ENCODE assay signal across 8 cellular contexts in the genomic region with DNA sequence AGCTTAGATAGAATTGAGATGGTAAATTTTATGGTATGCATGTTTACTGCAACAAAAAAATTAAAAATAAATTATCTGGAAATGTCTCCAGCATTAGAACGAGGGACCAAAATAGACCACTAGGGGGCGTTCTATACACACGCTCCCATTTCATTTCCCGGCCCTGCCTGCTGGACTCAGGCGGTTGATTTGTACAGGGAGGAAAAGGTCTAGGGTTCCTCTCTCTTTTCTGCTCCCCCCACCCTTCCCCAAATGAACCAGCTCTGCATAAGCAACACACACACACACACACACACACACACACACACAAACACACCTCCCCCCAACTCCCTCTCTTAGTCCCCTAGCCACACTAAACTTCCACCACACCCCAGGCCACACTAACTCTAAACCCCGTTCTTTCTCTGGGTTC. TPM values are rescaled to one million over a fixed set of nuclear protein-coding genes. Genes with fewer than 3 reads are reported as not detected.
DNase-seq lines count a peak whose midpoint lies in the region; ATAC-seq, FAIRE-seq and TF ChIP-seq lines count a peak whose summit lies in the region.

No MANE protein-coding gene starts in this region.

- no peaks in the 10 kb centered on the region for H3K36me3 Mint-ChIP-seq in activated CD8-positive, alpha-beta memory T cell treated with anti-CD3 and anti-CD28 coated beads, Interleukin-2, amount 10 ng/mL, durations not matched to agents 7 days and 5 days
- H3K36me3 Mint-ChIP-seq in naive thymus-derived CD8-positive, alpha-beta T cell = no peaks in the 10 kb centered on the region

- H3K4me2 ChIP-seq in endothelial cell of umbilical vein (ENCODE audit: insufficient read depth, low read length) = no peak overlapping the region

- H3K27me3 Mint-ChIP-seq in activated CD8-positive, alpha-beta memory T cell treated with anti-CD3 and anti-CD28 coated beads, Interleukin-2, amount 10 ng/mL, durations not matched to agents 7 days and 5 days = peaks cover 13% of the 10 kb centered on the region
- H3K27me3 Mint-ChIP-seq in naive thymus-derived CD8-positive, alpha-beta T cell = peaks cover 0 to 7% (median 5%) of the 10 kb centered on the region in 5 donors

- no peaks in the 10 kb centered on the region for H4K20me1 ChIP-seq in endothelial cell of umbilical vein (replicated peaks; ENCODE audit: control insufficient read depth, extremely low read depth, insufficient read depth, low read length)

- CTCF ChIA-PET in activated CD8-positive, alpha-beta memory T cell treated with anti-CD3 and anti-CD28 coated beads, Interleukin-2, amount 10 ng/mL, durations not matched to agents 7 days and 5 days (lab: Charles Lee) = interaction anchor here (0.7 to 4.9 kb wide), 27 partner anchors 10 to 599 kb away, joined by 3 to 45 read pairs (median 4); partner anchors contain the start of gene OAS1
- CTCF ChIA-PET in endothelial cell of umbilical vein (lab: Charles Lee) = interaction anchor here (0.9 to 2.2 kb wide), 7 partner anchors 11 to 106 kb away, joined by 3 to 10 read pairs (median 4); no protein-coding TSS in a partner anchor

- dilution Hi-C loops in endothelial cell of umbilical vein (cut with MboI; ENCODE audit: extremely low pct_ligation_motif_present, low sequenced_read_pairs) = no loop called here

- H3K9me3 ChIP-seq in endothelial cell of umbilical vein (replicated peaks; ENCODE audit: control insufficient read depth, insufficient read depth, low read length) (no peaks in the 10 kb centered on the region), stomach (peaks cover 0 to 6% (median 0%) of the 10 kb centered on the region in 4 donors)

- TF ChIP-seq CTCF in endothelial cell of umbilical vein (IDR thresholded peaks at IDR 0.05; ENCODE audit: extremely low read depth in 1 of 2, insufficient read depth in 1 of 2, low read depth in 1 of 2, low read length in 2 of 2) (peak; percentile 71 to 79), stomach (IDR thresholded peaks at IDR 0.05) (peak in 5 of 7 experiments; percentile 48 to 93 (median 78))

- no peaks in the 10 kb centered on the region for H3K9me3 Mint-ChIP-seq in activated CD8-positive, alpha-beta memory T cell treated with anti-CD3 and anti-CD28 coated beads, Interleukin-2, amount 10 ng/mL, durations not matched to agents 7 days and 5 days (ENCODE audit: low read depth)
- no peaks in the 10 kb centered on the region for H3K9me3 Mint-ChIP-seq in naive thymus-derived CD8-positive, alpha-beta T cell

- H2AFZ ChIP-seq in endothelial cell of umbilical vein (ENCODE audit: low read depth, low read length) = peak overlapping the region; percentile 1

- peaks cover 5 to 6% of the 10 kb centered on the region in 2 experiments for H3K27me3 ChIP-seq in endothelial cell of umbilical vein (ENCODE audit: control insufficient read depth in 2 of 2, insufficient read depth in 2 of 2, low read length in 2 of 2)
- peaks cover 0 to 65% (median 5%) of the 10 kb centered on the region in 3 donors for H3K27me3 ChIP-seq in stomach

- no TSS peak for BruUV-seq in endothelial cell of umbilical vein (replicated peaks; lab: Mats Ljungman, UMichigan)

- no peak overlapping the region for H3K4me3 Mint-ChIP-seq in activated CD8-positive, alpha-beta memory T cell treated with anti-CD3 and anti-CD28 coated beads, Interleukin-2, amount 10 ng/mL, durations not matched to agents 7 days and 5 days
- peak overlapping the region in 1 of 10 donors; percentile 57 for H3K4me3 Mint-ChIP-seq in naive thymus-derived CD8-positive, alpha-beta T cell

- no peaks in the 10 kb centered on the region for H3K4me1 ChIP-seq in endothelial cell of umbilical vein (ENCODE audit: control insufficient read depth, extremely low read depth, insufficient read depth, low read length)
- no peaks in the 10 kb centered on the region for H3K4me1 ChIP-seq in stomach

- POLR2A ChIA-PET in endothelial cell of umbilical vein (lab: Charles Lee) = no interaction called here
- POLR2A ChIA-PET in naive thymus-derived CD8-positive, alpha-beta T cell (lab: Charles Lee) = interaction anchor here (0.7 to 0.8 kb wide), 2 partner anchors 9 to 69 kb away, joined by 3 to 6 read pairs; no protein-coding TSS in a partner anchor

- no peak overlapping the region for H3K27ac ChIP-seq in endothelial cell of umbilical vein (ENCODE audit: insufficient read depth, low read depth, low read length)
- no peak overlapping the region for H3K27ac ChIP-seq in stomach

- TF ChIP-seq EP300 in stomach (IDR thresholded peaks at IDR 0.05) = no peak

- H3K79me2 ChIP-seq in endothelial cell of umbilical vein (ENCODE audit: control insufficient read depth, insufficient read depth, low read length) = no peaks in the 10 kb centered on the region

- no peak overlapping the region for H3K4me3 ChIP-seq in endothelial cell of umbilical vein (replicated peaks in 1 of 3; ENCODE audit: insufficient read depth in 1 of 3, low read depth in 1 of 3, low read length in 3 of 3)
- no peak overlapping the region for H3K4me3 ChIP-seq in stomach

- no peaks in the 10 kb centered on the region for H3K4me1 Mint-ChIP-seq in activated CD8-positive, alpha-beta memory T cell treated with anti-CD3 and anti-CD28 coated beads, Interleukin-2, amount 10 ng/mL, durations not matched to agents 7 days and 5 days
- H3K4me1 Mint-ChIP-seq in naive thymus-derived CD8-positive, alpha-beta T cell = peaks cover 17 to 46% (median 34%) of the 10 kb centered on the region in 4 donors

- H3K27ac Mint-ChIP-seq in activated CD8-positive, alpha-beta memory T cell treated with anti-CD3 and anti-CD28 coated beads, Interleukin-2, amount 10 ng/mL, durations not matched to agents 7 days and 5 days = no peak overlapping the region
- H3K27ac Mint-ChIP-seq in naive thymus-derived CD8-positive, alpha-beta T cell = peak overlapping the region in 1 of 10 donors; percentile 51

- DNase-seq in COLO829 (ENCODE audit: low spot score) (peak; percentile 78), HT1080 (ENCODE audit: low read depth) (peak; percentile 56), NOMO-1 treated with DMSO at 0.1 percent for 48 hours (lab: John Stamatoyannopoulos, UW; ENCODE audit: unreplicated experiment) (peak; percentile 48), endothelial cell of umbilical vein (ENCODE audit: low read depth, low spot score) (peak; percentile 49), stomach (peak; percentile 57)
- DNase-seq in activated CD8-positive, alpha-beta memory T cell treated with anti-CD3 and anti-CD28 coated beads, Interleukin-2, amount 10 ng/mL, durations not matched to agents 7 days and 5 days = peak; percentile 74
- peak; percentile 29 to 80 (median 59) for DNase-seq in naive thymus-derived CD8-positive, alpha-beta T cell

- peak; percentile 86 for FAIRE-seq in endothelial cell of umbilical vein (lab: Jason Lieb, UNC)

- H3K9me1 ChIP-seq in endothelial cell of umbilical vein (replicated peaks; ENCODE audit: control insufficient read depth, extremely low read depth, insufficient read depth, low read length) = no peaks in the 10 kb centered on the region

- no peak overlapping the region for H3K9ac ChIP-seq in endothelial cell of umbilical vein (replicated peaks; ENCODE audit: extremely low read depth, insufficient read depth, low read length)

- no peaks in the 10 kb centered on the region for H3K36me3 ChIP-seq in endothelial cell of umbilical vein (ENCODE audit: control insufficient read depth in 2 of 2, extremely low read depth in 1 of 2, insufficient read depth in 2 of 2, low read length in 2 of 2)
- H3K36me3 ChIP-seq in stomach = no peaks in the 10 kb centered on the region

- intact Hi-C loops in endothelial cell of umbilical vein (cut with micrococcal nuclease) (loop anchor here (1.0 to 2.0 kb wide), 5 partner anchors 50 to 376 kb away; no protein-coding TSS in a partner anchor), stomach (cut with DNase I; ENCODE audit: low total_unique reads) (loop anchor here (5.0 kb wide), 2 partner anchors 49 to 124 kb away; no protein-coding TSS in a partner anchor)

- 8 to 13% (median 9%) methylated on average over 6 of the region's 6 CpGs for WGBS in stomach, 5 donors

- ATAC-seq in activated CD8-positive, alpha-beta memory T cell treated with anti-CD3 and anti-CD28 coated beads, Interleukin-2, amount 10 ng/mL, durations not matched to agents 7 days and 5 days = peak; percentile 75
- peak; percentile 75 to 80 for ATAC-seq in naive thymus-derived CD8-positive, alpha-beta T cell
- ATAC-seq in GM21447 (IDR thresholded peaks at IDR 0.05; ENCODE audit: unreplicated experiment) = no peak

- TF ChIP-seq POLR2A in endothelial cell of umbilical vein (IDR thresholded peaks at IDR 0.05; ENCODE audit: low read depth, low read length) = no peak
- TF ChIP-seq POLR2A in stomach (IDR thresholded peaks at IDR 0.05) = no peak

TF ChIP-seq in endothelial cell of umbilical vein, 7 proteins besides CTCF, POLR2A, EP300 and RAD21:
- no peak for TF ChIP-seq MYC (IDR thresholded peaks at IDR 0.05; ENCODE audit: low read depth, low read length)

RNA-seq across cellular contexts. Expression of gene DTX1, which starts 7.8 kb away (rescaled TPM):
- total RNA-seq in HT1080 (2014; rRNA removed; shearing (Covaris generic)) = 0.05 TPM in 1 of 2 replicates, not detected in the other
- 0.08 and 0.15 TPM in 2 replicates for polyA plus RNA-seq in HT1080 (2015; cell fraction: cytosol; rRNA removed)
- polyA plus RNA-seq in HT1080 (2015; cell fraction: nucleus; rRNA removed) = 0.03 and 0.07 TPM in 2 replicates
- under 1 TPM; 0.16 to 0.35 TPM for total RNA-seq in activated CD8-positive, alpha-beta memory T cell treated with anti-CD3 and anti-CD28 coated beads, Interleukin-2, amount 10 ng/mL, durations not matched to agents 7 days and 5 days
- 0.14 and 0.22 TPM in 2 replicates for total RNA-seq in endothelial cell of umbilical vein
- 0.06 and 0.11 TPM in 2 replicates for polyA plus RNA-seq in endothelial cell of umbilical vein
- 0.04 and 0.08 TPM in 2 replicates for polyA plus RNA-seq in endothelial cell of umbilical vein (2011; cell fraction: cytosol; rRNA removed)
- 0.04 and 0.10 TPM in 2 replicates for polyA plus RNA-seq in endothelial cell of umbilical vein (2011; cell fraction: nucleus; rRNA removed)
- polyA plus RNA-seq in endothelial cell of umbilical vein (2012) = 0.08 and 0.42 TPM in 2 replicates
- polyA minus RNA-seq in endothelial cell of umbilical vein = 0.19 TPM in 1 of 2 replicates, not detected in the other
- polyA minus RNA-seq in endothelial cell of umbilical vein (2011; cell fraction: cytosol; rRNA and poly(A)+ RNA removed) = not detected
- 0.48 TPM in 1 of 2 replicates, not detected in the other for polyA minus RNA-seq in endothelial cell of umbilical vein (2011; cell fraction: nucleus; rRNA and poly(A)+ RNA removed)
- 1 to 10 TPM; 2.8 to 4.1 TPM for total RNA-seq in naive thymus-derived CD8-positive, alpha-beta T cell
- 1 to 10 TPM in 1 of 3 donors, under 1 TPM in 2; 0.09 to 1.5 (median 0.48) TPM for polyA plus RNA-seq in naive thymus-derived CD8-positive, alpha-beta T cell
- 1 to 10 TPM in 4 of 5 donors, under 1 TPM in 1; 0.43 to 6.2 (median 2.7) TPM for total RNA-seq in stomach
- 1 to 10 TPM; 1.0 to 1.5 (median 1.1) TPM for polyA plus RNA-seq in stomach
